18 cellular contexts compared by ENCODE assay signal in genomic region chr10:45439365-45439764, GRCh38.
"Had no signal": no experiment of that assay in that cellular context is flagged by ENCODE, and none has a peak within 500 bp of the region (broad histone marks: within the 10 kb centered on the region; RNA-seq: fewer than 3 reads in every experiment).

No MANE protein-coding gene starts in this region.

- H3K36me3 ChIP-seq: brain microvascular endothelial cell, esophagus muscularis mucosa had no signal

- H3K4me1 ChIP-seq: esophagus muscularis mucosa, psoas muscle, testis had no signal

- FAIRE-seq: endometrium had no signal

- H3K27ac ChIP-seq: brain microvascular endothelial cell, esophagus muscularis mucosa, psoas muscle, testis, VCaP had no signal

- H3K4me3 ChIP-seq: esophagus muscularis mucosa, psoas muscle, testis had no signal

- DNase-seq: activated CD4-positive, alpha-beta T cell treated with anti-CD3 and anti-CD28 coated beads for 4 hours; activated effector memory CD4-positive, alpha-beta T cell treated with Interleukin-2 at 50 U/mL for 16 hours; activated T-cell treated with anti-CD3 and anti-CD28 coated beads, Interleukin-2, amount 50 U/mL, for 1 hour; brain microvascular endothelial cell; cerebellar nuclear complex; hypothalamus; midbrain; naive B cell; psoas muscle; stimulated activated CD4-positive, alpha-beta T cell treated with anti-CD3 and anti-CD28 coated beads, Interleukin-2, amount 100 ng/mL, for 24 hours; stimulated activated naive CD4-positive, alpha-beta T cell treated with Interleukin-2 at 50 U/mL for 16 hours; T-helper 1 cell; testis had no signal

- H3K27me3 Mint-ChIP-seq: naive B cell had no signal

- H3K27ac Mint-ChIP-seq: activated naive CD4-positive, alpha-beta T cell treated with anti-CD3 and anti-CD28 coated beads, Interleukin-2, amount 50 U/mL, for 72 hours had no signal

- H3K9me3 Mint-ChIP-seq: activated naive CD4-positive, alpha-beta T cell treated with anti-CD3 and anti-CD28 coated beads, Interleukin-2, amount 50 U/mL, for 72 hours had no signal

- ATAC-seq: activated naive CD4-positive, alpha-beta T cell treated with anti-CD3 and anti-CD28 coated beads, Interleukin-2, amount 50 U/mL, for 72 hours; psoas muscle; sciatic nerve had no signal

- H3K36me3 Mint-ChIP-seq: activated naive CD4-positive, alpha-beta T cell treated with anti-CD3 and anti-CD28 coated beads, Interleukin-2, amount 50 U/mL, for 72 hours had no signal

- H3K27me3 ChIP-seq: brain microvascular endothelial cell, testis had no signal

- H3K9me3 ChIP-seq: esophagus muscularis mucosa, testis had no signal
